ENCODE assay signal across 25 cellular contexts in the genomic region with DNA sequence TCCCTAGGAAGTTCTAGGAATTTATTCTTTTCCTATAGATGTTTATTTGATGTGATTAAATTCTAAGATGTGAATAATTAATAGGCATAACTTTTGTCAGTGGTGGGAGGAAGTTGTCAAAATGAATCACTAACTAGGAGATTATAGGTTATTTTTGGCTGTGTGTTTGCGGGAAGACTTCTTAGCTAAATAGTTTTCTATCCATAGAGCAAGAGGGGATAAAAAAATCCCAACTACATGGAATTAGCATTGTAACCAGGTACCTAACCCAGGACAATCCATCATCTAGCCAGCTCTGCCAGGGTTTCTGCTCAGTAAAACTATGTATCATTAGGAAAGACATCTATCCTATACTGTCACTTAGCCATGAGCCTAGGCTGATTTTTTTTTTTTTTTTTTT.
"Had no signal": no experiment of that assay in that cellular context is flagged by ENCODE, and none has a peak within 500 bp of the region (broad histone marks: within the 10 kb centered on the region; RNA-seq: fewer than 3 reads in every experiment).

No MANE protein-coding gene starts in this region.

- H3K36me3 ChIP-seq: neural progenitor cell, neutrophil, suprapubic skin, thoracic aorta, uterus had no signal

- H3K4me3 ChIP-seq: left ventricle myocardium inferior, lung, neural progenitor cell, spleen, suprapubic skin, thoracic aorta, tibial nerve, uterus had no signal

- H3K4me2 ChIP-seq: neural progenitor cell had no signal

- H3K27me3 ChIP-seq: neural progenitor cell, spleen, suprapubic skin, tibial nerve, uterus had no signal

- H3K27ac ChIP-seq: left ventricle myocardium inferior, neural progenitor cell, neutrophil, parathyroid adenoma, spleen, suprapubic skin, thoracic aorta, tibial nerve, uterus had no signal

- H3K27me3 Mint-ChIP-seq: naive B cell; stimulated activated naive CD8-positive, alpha-beta T cell treated with anti-CD3 and anti-CD28 coated beads, Interleukin-15, Interleukin-2, amounts not matched to agents 100 ng/mL and 50 ng/mL, for 24 hours; type B pancreatic cell had no signal

- H3K27ac Mint-ChIP-seq: immature natural killer cell; natural killer cell; nephron progenitor cell; neural progenitor cell; stimulated activated effector memory CD8-positive, alpha-beta T cell treated with anti-CD3 and anti-CD28 coated beads, Interleukin-12 subunit alpha, Interleukin-12 subunit beta, amount 100 ng/mL, for 72 hours; stimulated activated naive CD8-positive, alpha-beta T cell treated with anti-CD3 and anti-CD28 coated beads, Interleukin-15, Interleukin-2, amounts not matched to agents 100 ng/mL and 50 ng/mL, for 24 hours; type B pancreatic cell had no signal

- H3K9ac ChIP-seq: neural progenitor cell, parathyroid adenoma had no signal

- H3K4me1 Mint-ChIP-seq: immature natural killer cell; naive B cell; natural killer cell; nephron progenitor cell; neural progenitor cell; stimulated activated effector memory CD8-positive, alpha-beta T cell treated with anti-CD3 and anti-CD28 coated beads, Interleukin-12 subunit alpha, Interleukin-12 subunit beta, amount 100 ng/mL, for 72 hours had no signal

- H3K4me1 ChIP-seq: left ventricle myocardium inferior, neural progenitor cell, parathyroid adenoma, spleen, suprapubic skin, tibial nerve, uterus had no signal

- H3K9me3 Mint-ChIP-seq: immature natural killer cell; mesothelial cell of epicardium; naive B cell; natural killer cell; nephron progenitor cell; neural progenitor cell; stimulated activated effector memory CD8-positive, alpha-beta T cell treated with anti-CD3 and anti-CD28 coated beads, Interleukin-12 subunit alpha, Interleukin-12 subunit beta, amount 100 ng/mL, for 72 hours; stimulated activated naive CD8-positive, alpha-beta T cell treated with anti-CD3 and anti-CD28 coated beads, Interleukin-15, Interleukin-2, amounts not matched to agents 100 ng/mL and 50 ng/mL, for 24 hours; type B pancreatic cell had no signal

- H3K4me3 Mint-ChIP-seq: immature natural killer cell; mesothelial cell of epicardium; naive B cell; natural killer cell; nephron progenitor cell; neural progenitor cell; stimulated activated effector memory CD8-positive, alpha-beta T cell treated with anti-CD3 and anti-CD28 coated beads, Interleukin-12 subunit alpha, Interleukin-12 subunit beta, amount 100 ng/mL, for 72 hours; stimulated activated naive CD8-positive, alpha-beta T cell treated with anti-CD3 and anti-CD28 coated beads, Interleukin-15, Interleukin-2, amounts not matched to agents 100 ng/mL and 50 ng/mL, for 24 hours; type B pancreatic cell had no signal

- DNase-seq: hypothalamus; immature natural killer cell; islet precursor cell; left ventricle myocardium inferior; naive B cell; natural killer cell; nephron progenitor cell; occipital lobe; right cardiac atrium; small intestine; spleen; stimulated activated CD4-positive, alpha-beta T cell treated with anti-CD3 and anti-CD28 coated beads, Interleukin-4, amount 100 ng/mL, for 24 hours; stimulated activated naive CD4-positive, alpha-beta T cell; uterus had no signal

- H3K9me3 ChIP-seq: left ventricle myocardium inferior, neutrophil, spleen, suprapubic skin, thoracic aorta, tibial nerve, uterus had no signal

- H3K79me2 ChIP-seq: parathyroid adenoma had no signal

- H2AFZ ChIP-seq: neural progenitor cell, parathyroid adenoma had no signal

- H3K36me3 Mint-ChIP-seq: immature natural killer cell; naive B cell; natural killer cell; neural progenitor cell; stimulated activated effector memory CD8-positive, alpha-beta T cell treated with anti-CD3 and anti-CD28 coated beads, Interleukin-12 subunit alpha, Interleukin-12 subunit beta, amount 100 ng/mL, for 72 hours had no signal
